In genomic region chr3:71304684-71305083, GRCh38 we compare ENCODE assay signal across 8 cellular contexts.
DNase-seq lines count a peak whose midpoint lies in the region; TF ChIP-seq lines count a peak whose summit lies in the region.

No MANE protein-coding gene starts in this region.

- H3K9me3 ChIP-seq in SJSA1 (replicated peaks) (no peaks in the 10 kb centered on the region), endocrine pancreas (ENCODE audit: control insufficient read depth, low read length) (no peaks in the 10 kb centered on the region)

- peaks cover 2% of the 10 kb centered on the region for H3K27me3 Mint-ChIP-seq in type B pancreatic cell

- H3K36me3 ChIP-seq in SJSA1, result no peaks in the 10 kb centered on the region
- H3K36me3 ChIP-seq in endocrine pancreas (ENCODE audit: control insufficient read depth, insufficient read depth, low read length), result no peaks in the 10 kb centered on the region

- peaks cover 75% of the 10 kb centered on the region for H3K4me1 Mint-ChIP-seq in type B pancreatic cell (ENCODE audit: unreplicated experiment)

- no peak overlapping the region for H3K9ac ChIP-seq in endocrine pancreas (ENCODE audit: control insufficient read depth, insufficient read depth, low read length)

- H3K4me1 ChIP-seq in SJSA1 (replicated peaks), result peaks cover 23% of the 10 kb centered on the region
- H3K4me1 ChIP-seq in endocrine pancreas (ENCODE audit: control insufficient read depth, insufficient read depth, low read length), result peaks cover 15% of the 10 kb centered on the region

- H3K4me3 ChIP-seq in AG10803 (ENCODE audit: low read length), result no peak overlapping the region
- H3K4me3 ChIP-seq in SJSA1, result peak overlapping the region; percentile 25
- H3K4me3 ChIP-seq in endocrine pancreas (ENCODE audit: control insufficient read depth, insufficient read depth, low read length), result peak overlapping the region; percentile 74

- H3K27ac ChIP-seq in SJSA1, result no peak overlapping the region

- H3K27me3 ChIP-seq in SJSA1 (replicated peaks) (no peaks in the 10 kb centered on the region), endocrine pancreas (ENCODE audit: control insufficient read depth, insufficient read depth, low read length) (no peaks in the 10 kb centered on the region)

- TF ChIP-seq CTCF in AG10803 (conservative IDR thresholded peaks at IDR 0.05; ENCODE audit: low read length) (peak; percentile 26), type B pancreatic cell (conservative IDR thresholded peaks at IDR 0.05) (peak; percentile 57)

- peaks cover 2% of the 10 kb centered on the region for H3K36me3 Mint-ChIP-seq in type B pancreatic cell

- no peaks in the 10 kb centered on the region for H3K9me3 Mint-ChIP-seq in type B pancreatic cell

- H3K4me3 Mint-ChIP-seq in type B pancreatic cell, result peak overlapping the region; percentile 90

- H3K27ac Mint-ChIP-seq in type B pancreatic cell, result peak overlapping the region; percentile 78

- no peak for DNase-seq in AG10803 (ENCODE audit: low read depth)
- peak in 1 of 2 experiments; percentile 21 for DNase-seq in SJSA1 (ENCODE audit: low read depth in 1 of 2, low spot score in 2 of 2)
- peak; percentile 58 for DNase-seq in midbrain (lab: John Stamatoyannopoulos, UW)
- DNase-seq in type B pancreatic cell (ENCODE audit: extremely low spot score, unreplicated experiment), result no peak
- no peak for DNase-seq in GOT3 (lab: John Stamatoyannopoulos, UW)
- DNase-seq in cortex of kidney (lab: John Stamatoyannopoulos, UW), result no peak
- DNase-seq in activated gamma-delta T cell treated with Interleukin-2 at 50 U/mL for 16 hours, result no peak
